14 cellular contexts compared by ENCODE assay signal in the genomic region with DNA sequence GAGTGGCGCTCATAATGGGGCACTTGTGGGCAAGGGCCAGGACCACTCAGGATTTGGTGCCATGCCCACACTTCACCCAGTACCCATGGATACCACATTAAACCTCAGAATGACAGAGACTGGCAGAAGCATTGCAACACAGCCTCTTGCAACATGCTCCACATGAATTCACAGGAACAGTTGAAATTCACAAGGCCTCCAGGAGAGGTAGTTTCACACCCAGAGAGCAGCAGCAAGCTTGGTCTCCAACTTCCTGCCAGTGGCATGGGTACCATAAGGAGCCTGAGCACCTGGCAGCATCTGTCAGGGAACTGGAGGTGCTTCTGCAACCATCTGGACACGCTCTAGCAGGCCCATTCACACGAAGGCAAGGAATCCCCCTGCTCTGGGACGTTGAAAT.
DNase-seq lines count a peak whose midpoint lies in the region; ATAC-seq and TF ChIP-seq lines count a peak whose summit lies in the region.
"Had no signal": no experiment of that assay in that cellular context is flagged by ENCODE, and none has a peak within 500 bp of the region (broad histone marks: within the 10 kb centered on the region; RNA-seq: fewer than 3 reads in every experiment).

No MANE protein-coding gene starts in this region.

- no peak overlapping the region; the same call in 1 of the 2 replicates for H3K4me2 ChIP-seq in OCI-LY1 (ENCODE audit: low read length)

- H3K27me3 Mint-ChIP-seq in WTC11 (ENCODE audit: low read depth): no peaks in the 10 kb centered on the region

- H3K9me2 ChIP-seq in OCI-LY1 (ENCODE audit: low read depth, low read length): no peaks in the 10 kb centered on the region

- H3K27ac ChIP-seq in OCI-LY1 (ENCODE audit: low read depth, low read length, poor library complexity, severe bottlenecking) (peak overlapping the region; percentile 92), esophagus squamous epithelium (peak overlapping the region in 2 of 4 donors; percentile 23 to 42)
- H3K27ac ChIP-seq: heart right ventricle, VCaP had no signal

- peaks cover 32% of the 10 kb centered on the region; the same call in 1 of the 2 replicates for H3K36me3 ChIP-seq in OCI-LY1 (ENCODE audit: insufficient read depth, low read length)
- peaks cover 0 to 9% (median 0%) of the 10 kb centered on the region in 3 donors for H3K36me3 ChIP-seq in esophagus squamous epithelium
- H3K36me3 ChIP-seq: heart right ventricle had no signal

- H3K9me3 ChIP-seq in OCI-LY1 (ENCODE audit: low read length) (no peaks in the 10 kb centered on the region), esophagus squamous epithelium (no peaks in the 10 kb centered on the region)
- H3K9me3 ChIP-seq: heart right ventricle had no signal

- H3K4me3 ChIP-seq in OCI-LY1 (ENCODE audit: low read depth, low read length, poor library complexity, severe bottlenecking) (no peak overlapping the region), esophagus squamous epithelium (no peak overlapping the region)
- H3K4me3 ChIP-seq: heart right ventricle had no signal

- DNase-seq in esophagus squamous epithelium (lab: John Stamatoyannopoulos, UW) (no peak), renal cortical epithelial cell (ENCODE audit: low read depth) (peak; percentile 97), SK-N-DZ (ENCODE audit: low spot score) (no peak), WTC11 (ENCODE audit: low spot score) (no peak), GM13977 (ENCODE audit: low spot score) (no peak), islet precursor cell (no peak)
- DNase-seq: COR-L47, heart right ventricle, NCI-H1092, OCI-M1, small intestine had no signal

- peaks cover 8% of the 10 kb centered on the region; the same call in 1 of the 2 replicates for H3K36me3 Mint-ChIP-seq in WTC11

- CTCF ChIA-PET in WTC11 (lab: Charles Lee): no interaction called here

- in situ Hi-C loops in GM13977 (cut with MboI; ENCODE audit: low pct_unique_long_range_greater_than_20kb, low sequenced_read_pairs, unreplicated experiment): no loop called here

- TF ChIP-seq CTCF in OCI-LY1 (IDR thresholded peaks at IDR 0.05; ENCODE audit: low read length) (peak; percentile 19; the same call in 1 of the 2 replicates), esophagus squamous epithelium (IDR thresholded peaks at IDR 0.05) (peak in 4 of 6 experiments; percentile 8 to 54 (median 25)), WTC11 (IDR thresholded peaks at IDR 0.05) (no peak), GM13977 (IDR thresholded peaks at IDR 0.05; ENCODE audit: extremely low read depth, insufficient read depth, missing control alignments) (no peak)

- H3K4me1 Mint-ChIP-seq in WTC11: peaks cover 51% of the 10 kb centered on the region

- H2AFZ ChIP-seq in OCI-LY1 (ENCODE audit: low read length): no peak overlapping the region

- peak; percentile 57 for ATAC-seq in GM19397 (IDR thresholded peaks at IDR 0.05; ENCODE audit: unreplicated experiment)
- no peak for ATAC-seq in WTC11
- ATAC-seq: heart right ventricle had no signal

- H4K20me1 ChIP-seq in OCI-LY1 (ENCODE audit: insufficient read depth, low read length): no peaks in the 10 kb centered on the region

- intact Hi-C loops in esophagus squamous epithelium (cut with DNase I): no loop called here

- H3K4me1 ChIP-seq in OCI-LY1 (ENCODE audit: insufficient read depth, low read length, severe bottlenecking): peaks cover 100% of the 10 kb centered on the region
- peaks cover 6 to 67% (median 29%) of the 10 kb centered on the region in 3 donors for H3K4me1 ChIP-seq in esophagus squamous epithelium

- 54 to 65% methylated on average over 4 of the region's 4 CpGs for WGBS in esophagus squamous epithelium, 2 donors

- H3K27ac Mint-ChIP-seq in WTC11: no peak overlapping the region

- H3K79me2 ChIP-seq in OCI-LY1 (ENCODE audit: insufficient read depth, low read length): peaks cover 28% of the 10 kb centered on the region

- H3K9me3 Mint-ChIP-seq in WTC11: peaks cover 3% of the 10 kb centered on the region; the same call in 1 of the 2 replicates

- H3K9ac ChIP-seq in OCI-LY1 (ENCODE audit: low read length): peak overlapping the region; percentile 8; the same call in 1 of the 2 replicates

- H3F3A ChIP-seq in OCI-LY1 (ENCODE audit: insufficient read depth, low read length): peaks cover 7% of the 10 kb centered on the region; the same call in 1 of the 2 replicates

- H3K4me3 Mint-ChIP-seq in WTC11: no peak overlapping the region

- no peak for TF ChIP-seq POLR2A in esophagus squamous epithelium (IDR thresholded peaks at IDR 0.05)

- H3K27me3 ChIP-seq in OCI-LY1 (ENCODE audit: insufficient read depth, low read length) (no peaks in the 10 kb centered on the region), esophagus squamous epithelium (no peaks in the 10 kb centered on the region)
- H3K27me3 ChIP-seq: heart right ventricle had no signal

- POLR2A ChIA-PET in WTC11 (lab: Charles Lee): no interaction called here

TF ChIP-seq in WTC11, 78 proteins besides CTCF, POLR2A, EP300 and RAD21:
- TF ChIP-seq SOX15 (CRISPR knock-in tag; IDR thresholded peaks at IDR 0.05): no peak
- TF ChIP-seq ETV6 (CRISPR knock-in tag; IDR thresholded peaks at IDR 0.05): no peak
- TF ChIP-seq TCF7 (CRISPR knock-in tag; IDR thresholded peaks at IDR 0.05; ENCODE audit: low read depth): no peak
- TF ChIP-seq, protein P1, sequence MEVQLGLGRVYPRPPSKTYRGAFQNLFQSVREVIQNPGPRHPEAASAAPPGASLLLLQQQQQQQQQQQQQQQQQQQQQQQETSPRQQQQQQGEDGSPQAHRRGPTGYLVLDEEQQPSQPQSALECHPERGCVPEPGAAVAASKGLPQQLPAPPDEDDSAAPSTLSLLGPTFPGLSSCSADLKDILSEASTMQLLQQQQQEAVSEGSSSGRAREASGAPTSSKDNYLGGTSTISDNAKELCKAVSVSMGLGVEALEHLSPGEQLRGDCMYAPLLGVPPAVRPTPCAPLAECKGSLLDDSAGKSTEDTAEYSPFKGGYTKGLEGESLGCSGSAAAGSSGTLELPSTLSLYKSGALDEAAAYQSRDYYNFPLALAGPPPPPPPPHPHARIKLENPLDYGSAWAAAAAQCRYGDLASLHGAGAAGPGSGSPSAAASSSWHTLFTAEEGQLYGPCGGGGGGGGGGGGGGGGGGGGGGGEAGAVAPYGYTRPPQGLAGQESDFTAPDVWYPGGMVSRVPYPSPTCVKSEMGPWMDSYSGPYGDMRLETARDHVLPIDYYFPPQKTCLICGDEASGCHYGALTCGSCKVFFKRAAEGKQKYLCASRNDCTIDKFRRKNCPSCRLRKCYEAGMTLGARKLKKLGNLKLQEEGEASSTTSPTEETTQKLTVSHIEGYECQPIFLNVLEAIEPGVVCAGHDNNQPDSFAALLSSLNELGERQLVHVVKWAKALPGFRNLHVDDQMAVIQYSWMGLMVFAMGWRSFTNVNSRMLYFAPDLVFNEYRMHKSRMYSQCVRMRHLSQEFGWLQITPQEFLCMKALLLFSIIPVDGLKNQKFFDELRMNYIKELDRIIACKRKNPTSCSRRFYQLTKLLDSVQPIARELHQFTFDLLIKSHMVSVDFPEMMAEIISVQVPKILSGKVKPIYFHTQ (CRISPR knock-in tag; IDR thresholded peaks at IDR 0.05): no peak
- TF ChIP-seq RORB (CRISPR knock-in tag; IDR thresholded peaks at IDR 0.05): no peak
- no peak for TF ChIP-seq CBFB (CRISPR knock-in tag; IDR thresholded peaks at IDR 0.05; ENCODE audit: low read depth)
- no peak for TF ChIP-seq ZNF512 (CRISPR knock-in tag; IDR thresholded peaks at IDR 0.05; ENCODE audit: borderline replicate concordance)
- no peak for TF ChIP-seq TEAD4 (CRISPR knock-in tag; IDR thresholded peaks at IDR 0.05)
- TF ChIP-seq, protein P2, sequence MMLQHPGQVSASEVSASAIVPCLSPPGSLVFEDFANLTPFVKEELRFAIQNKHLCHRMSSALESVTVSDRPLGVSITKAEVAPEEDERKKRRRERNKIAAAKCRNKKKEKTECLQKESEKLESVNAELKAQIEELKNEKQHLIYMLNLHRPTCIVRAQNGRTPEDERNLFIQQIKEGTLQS (CRISPR knock-in tag; conservative IDR thresholded peaks at IDR 0.05): no peak
- TF ChIP-seq E2F1 (CRISPR knock-in tag; IDR thresholded peaks at IDR 0.05): no peak
- TF ChIP-seq ATF1 (CRISPR knock-in tag; IDR thresholded peaks at IDR 0.05): no peak

Comparison
In these comparisons a context has a peak if more than half of its experiments do, and no peak if none do; other contexts are left out.
1. CTCF ChIP-seq: peak in OCI-LY1 (single experiment) and esophagus squamous epithelium (4 of 6); none in WTC11 (single experiment) and GM13977 (single experiment).